22 cellular contexts compared by ENCODE assay signal in genomic region chr3:166788936-166789335, GRCh38.
"Had no signal": no experiment of that assay in that cellular context is flagged by ENCODE, and none has a peak within 500 bp of the region (broad histone marks: within the 10 kb centered on the region; RNA-seq: fewer than 3 reads in every experiment).

No MANE protein-coding gene starts in this region.

- H3K27ac ChIP-seq: epithelial cell of prostate, esophagus squamous epithelium, gastrocnemius medialis, heart right ventricle, left lung, lower lobe of right lung had no signal

- H3K9me3 ChIP-seq: esophagus squamous epithelium, gastrocnemius medialis, lower lobe of right lung had no signal

- H3K27me3 ChIP-seq: esophagus squamous epithelium, gastrocnemius medialis, heart right ventricle, left lung had no signal

- H3K4me1 ChIP-seq: esophagus squamous epithelium, gastrocnemius medialis, heart right ventricle, left lung, lower lobe of right lung had no signal

- DNase-seq: cortex of kidney; effector CD8-positive, alpha-beta T cell; effector memory CD8-positive, alpha-beta T cell; endodermal cell; erythroblast; esophagus squamous epithelium; foreskin fibroblast; foreskin melanocyte; gastrocnemius medialis; glutamatergic neuron; head of caudate nucleus; heart right ventricle; hippocampal formation; left cardiac atrium; left lung; left ventricle myocardium superior; lower lobe of right lung; mesenchymal stem cell; mucosa of descending colon; naive B cell; naive thymus-derived CD8-positive, alpha-beta T cell had no signal

- H3K4me3 ChIP-seq: esophagus squamous epithelium, gastrocnemius medialis, heart right ventricle, left lung, lower lobe of right lung, mucosa of descending colon had no signal

- H3K36me3 ChIP-seq: esophagus squamous epithelium, gastrocnemius medialis, heart right ventricle, left lung, lower lobe of right lung had no signal
